8 cellular contexts compared by ENCODE assay signal in genomic region chr15:41465822-41466421, GRCh38. TPM values are rescaled to one million over a fixed set of nuclear protein-coding genes. Genes with fewer than 3 reads are reported as not detected.
DNase-seq lines count a peak whose midpoint lies in the region; ATAC-seq, FAIRE-seq and TF ChIP-seq lines count a peak whose summit lies in the region.

No MANE protein-coding gene starts in this region.

- ATAC-seq in GM19452 (IDR thresholded peaks at IDR 0.05; ENCODE audit: unreplicated experiment) = no peak
- ATAC-seq in GM18858 (IDR thresholded peaks at IDR 0.05; ENCODE audit: unreplicated experiment) = no peak

- no peak overlapping the region for H3K4me3 ChIP-seq in fibroblast of mammary gland (ENCODE audit: control insufficient read depth, low read depth, low read length)

- peak; percentile 15 for DNase-seq in activated CD4-positive, alpha-beta T cell treated with anti-CD3 and anti-CD28 coated beads for 48 hours
- DNase-seq in activated CD4-positive, alpha-beta T cell treated with anti-CD3 and anti-CD28 coated beads, Interleukin-2, amount 50 U/mL, for 48 hours = no peak
- DNase-seq in HTR-8/SVneo (ENCODE audit: insufficient read length, low spot score) = peak; percentile 41
- DNase-seq in SKM-1 (lab: John Stamatoyannopoulos, UW; ENCODE audit: unreplicated experiment) = peak; percentile 53
- peak; percentile 75 for DNase-seq in fibroblast of mammary gland (ENCODE audit: low read depth)
- DNase-seq in renal cortical epithelial cell (ENCODE audit: low read depth) = peak; percentile 66

- peak; percentile 100 for TF ChIP-seq CTCF in fibroblast of mammary gland (conservative IDR thresholded peaks at IDR 0.05; ENCODE audit: control insufficient read depth, insufficient read depth, low read depth, low read length)

- FAIRE-seq in HTR-8/SVneo (lab: Jason Lieb, UNC) = no peak

RNA-seq across cellular contexts. Expression of gene ITPKA, which starts 27.8 kb away (rescaled TPM):
- total RNA-seq in renal cortical epithelial cell = 4.5 and 9.7 TPM in 2 replicates

RNA-seq across cellular contexts. Expression of gene LTK, which starts 47.7 kb away (rescaled TPM):
- total RNA-seq in renal cortical epithelial cell = 0.25 and 1.0 TPM in 2 replicates

RNA-seq across cellular contexts. Expression of gene RTF1, which starts 49.0 kb away (rescaled TPM):
- total RNA-seq in renal cortical epithelial cell = 16.1 and 33.2 TPM in 2 replicates

Comparison
In these comparisons a context has a peak if more than half of its experiments do, and no peak if none do; other contexts are left out.
1. DNase-seq: peak in activated CD4-positive, alpha-beta T cell treated with anti-CD3 and anti-CD28 coated beads for 48 hours (single experiment), HTR-8/SVneo (single experiment), SKM-1 (single experiment), fibroblast of mammary gland (single experiment) and renal cortical epithelial cell (single experiment); none in activated CD4-positive, alpha-beta T cell treated with anti-CD3 and anti-CD28 coated beads, Interleukin-2, amount 50 U/mL, for 48 hours (0 of 2).